In the genomic region with DNA sequence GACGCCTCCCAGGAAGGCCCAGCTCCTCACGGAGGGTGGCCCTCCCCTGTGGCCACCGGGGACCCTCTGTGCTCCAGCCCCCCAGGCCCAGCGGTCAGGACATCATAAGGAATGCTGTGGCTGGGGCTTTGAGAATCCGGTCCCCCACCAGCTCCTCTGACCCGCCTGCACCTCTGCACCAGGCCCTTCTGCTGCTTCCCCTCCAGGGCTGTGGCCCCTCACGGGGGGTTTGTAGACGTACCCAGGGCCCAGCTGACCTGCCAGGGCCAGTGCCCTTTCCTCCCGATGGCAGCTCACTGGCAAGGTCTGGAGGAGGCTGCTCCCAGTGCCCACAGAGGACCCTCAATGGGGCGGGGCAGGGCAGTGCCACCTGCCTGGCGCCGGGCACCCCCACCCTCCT, we compare ENCODE assay signal across 3 cellular contexts.
"Had no signal": no experiment of that assay in that cellular context is flagged by ENCODE, and none has a peak within 500 bp of the region (broad histone marks: within the 10 kb centered on the region; RNA-seq: fewer than 3 reads in every experiment).

No MANE protein-coding gene starts in this region.

- H3K4me3 ChIP-seq: GM12878 had no signal

- ATAC-seq: GM12878 had no signal

- DNase-seq: GDM1, GF-D8 had no signal
